1 cellular context compared by ENCODE assay signal in the genomic region with DNA sequence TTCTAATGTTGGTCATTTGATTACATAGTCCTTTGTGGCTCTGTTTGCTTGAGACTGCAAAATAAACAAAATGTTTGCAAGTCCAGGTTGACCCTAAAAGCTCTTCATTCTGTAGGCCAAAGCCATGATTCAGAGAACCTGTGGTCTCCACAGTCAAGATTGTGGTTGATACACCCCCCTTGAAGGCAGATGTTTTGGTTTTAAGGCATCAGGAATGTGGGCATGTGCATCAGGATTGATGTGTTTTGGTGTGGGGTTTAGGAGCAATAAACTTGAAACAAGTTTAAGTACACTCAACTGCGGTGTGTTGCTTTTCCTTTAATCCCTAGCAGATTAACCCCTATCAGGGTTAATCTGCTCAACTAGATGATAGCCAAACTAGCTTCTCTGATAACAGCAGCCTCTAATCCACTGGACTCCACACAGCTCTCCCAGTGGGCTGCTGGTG.
TF ChIP-seq lines count a peak whose summit lies in the region.

No MANE protein-coding gene starts in this region.

TF ChIP-seq in HepG2, 621 proteins besides CTCF, POLR2A, EP300 and RAD21 (continued from another document):
- TF ChIP-seq, protein P1, sequence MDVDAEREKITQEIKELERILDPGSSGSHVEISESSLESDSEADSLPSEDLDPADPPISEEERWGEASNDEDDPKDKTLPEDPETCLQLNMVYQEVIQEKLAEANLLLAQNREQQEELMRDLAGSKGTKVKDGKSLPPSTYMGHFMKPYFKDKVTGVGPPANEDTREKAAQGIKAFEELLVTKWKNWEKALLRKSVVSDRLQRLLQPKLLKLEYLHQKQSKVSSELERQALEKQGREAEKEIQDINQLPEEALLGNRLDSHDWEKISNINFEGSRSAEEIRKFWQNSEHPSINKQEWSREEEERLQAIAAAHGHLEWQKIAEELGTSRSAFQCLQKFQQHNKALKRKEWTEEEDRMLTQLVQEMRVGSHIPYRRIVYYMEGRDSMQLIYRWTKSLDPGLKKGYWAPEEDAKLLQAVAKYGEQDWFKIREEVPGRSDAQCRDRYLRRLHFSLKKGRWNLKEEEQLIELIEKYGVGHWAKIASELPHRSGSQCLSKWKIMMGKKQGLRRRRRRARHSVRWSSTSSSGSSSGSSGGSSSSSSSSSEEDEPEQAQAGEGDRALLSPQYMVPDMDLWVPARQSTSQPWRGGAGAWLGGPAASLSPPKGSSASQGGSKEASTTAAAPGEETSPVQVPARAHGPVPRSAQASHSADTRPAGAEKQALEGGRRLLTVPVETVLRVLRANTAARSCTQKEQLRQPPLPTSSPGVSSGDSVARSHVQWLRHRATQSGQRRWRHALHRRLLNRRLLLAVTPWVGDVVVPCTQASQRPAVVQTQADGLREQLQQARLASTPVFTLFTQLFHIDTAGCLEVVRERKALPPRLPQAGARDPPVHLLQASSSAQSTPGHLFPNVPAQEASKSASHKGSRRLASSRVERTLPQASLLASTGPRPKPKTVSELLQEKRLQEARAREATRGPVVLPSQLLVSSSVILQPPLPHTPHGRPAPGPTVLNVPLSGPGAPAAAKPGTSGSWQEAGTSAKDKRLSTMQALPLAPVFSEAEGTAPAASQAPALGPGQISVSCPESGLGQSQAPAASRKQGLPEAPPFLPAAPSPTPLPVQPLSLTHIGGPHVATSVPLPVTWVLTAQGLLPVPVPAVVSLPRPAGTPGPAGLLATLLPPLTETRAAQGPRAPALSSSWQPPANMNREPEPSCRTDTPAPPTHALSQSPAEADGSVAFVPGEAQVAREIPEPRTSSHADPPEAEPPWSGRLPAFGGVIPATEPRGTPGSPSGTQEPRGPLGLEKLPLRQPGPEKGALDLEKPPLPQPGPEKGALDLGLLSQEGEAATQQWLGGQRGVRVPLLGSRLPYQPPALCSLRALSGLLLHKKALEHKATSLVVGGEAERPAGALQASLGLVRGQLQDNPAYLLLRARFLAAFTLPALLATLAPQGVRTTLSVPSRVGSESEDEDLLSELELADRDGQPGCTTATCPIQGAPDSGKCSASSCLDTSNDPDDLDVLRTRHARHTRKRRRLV (CRISPR knock-in tag; IDR thresholded peaks at IDR 0.05) = no peak
- TF ChIP-seq ZNF768 (CRISPR knock-in tag; IDR thresholded peaks at IDR 0.05) (no peak), ATM (IDR thresholded peaks at IDR 0.05; ENCODE audit: borderline replicate concordance) (no peak), GATAD2A (CRISPR knock-in tag; IDR thresholded peaks at IDR 0.05) (0 out of 2 replicates have a peak, but pooled peaks have one; percentile 42), FOXP1 (IDR thresholded peaks at IDR 0.05) (no peak), FOXP1 (CRISPR knock-in tag; IDR thresholded peaks at IDR 0.05) (peak; percentile 25; the same call in 1 of the 2 replicates), RARA (CRISPR knock-in tag; IDR thresholded peaks at IDR 0.05) (peak; percentile 33; the same call in 1 of the 2 replicates)
